Comparison of ENCODE assay signal across 17 cellular contexts in the genomic region with DNA sequence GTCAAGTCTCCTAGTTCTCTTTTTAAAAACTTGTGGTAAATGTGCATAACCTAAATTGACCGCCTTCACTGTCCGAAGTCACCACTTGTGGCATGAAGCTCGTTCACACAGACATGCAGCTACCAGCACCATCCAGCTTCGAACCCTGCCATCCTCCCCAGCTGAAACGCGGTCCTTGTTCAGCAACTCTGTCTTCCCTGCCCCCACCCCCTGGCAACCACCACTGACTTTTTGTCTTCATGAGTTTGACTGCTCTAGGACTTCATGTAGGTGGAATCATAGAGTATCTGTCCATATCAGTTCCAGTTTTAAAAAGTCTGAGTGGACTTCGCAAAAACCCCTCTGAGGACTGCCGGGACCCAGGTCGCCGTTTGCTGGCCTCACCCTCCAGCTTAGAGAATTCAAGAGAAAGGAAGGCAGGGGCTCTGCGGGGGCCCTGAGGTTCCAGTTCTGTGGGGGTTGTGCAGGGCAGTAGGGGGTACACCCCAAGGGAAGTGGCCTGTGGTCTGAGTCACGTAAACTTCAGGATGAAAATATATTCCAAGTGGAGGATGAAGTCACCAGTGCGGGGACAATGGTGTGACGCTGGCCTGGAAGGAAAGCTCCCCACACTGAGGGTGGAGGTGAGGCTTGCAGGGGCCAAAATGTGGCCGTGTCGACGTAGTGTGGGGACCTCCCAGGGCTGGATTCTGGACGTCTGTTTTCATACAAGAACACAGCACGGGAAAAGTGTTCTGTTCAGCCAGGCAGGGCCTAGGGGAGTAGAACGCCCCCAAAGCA.
DNase-seq lines count a peak whose midpoint lies in the region; ATAC-seq and TF ChIP-seq lines count a peak whose summit lies in the region.
"Had no signal": no experiment of that assay in that cellular context is flagged by ENCODE, and none has a peak within 500 bp of the region (broad histone marks: within the 10 kb centered on the region; RNA-seq: fewer than 3 reads in every experiment).

No MANE protein-coding gene starts in this region.

- H3K4me1 ChIP-seq in SJSA1 (replicated peaks) (peaks cover 78% of the 10 kb centered on the region), esophagus muscularis mucosa (peaks cover 76 to 85% (median 80%) of the 10 kb centered on the region in 4 donors), tibial artery (peaks cover 0 to 57% (median 39%) of the 10 kb centered on the region in 4 donors)
- H3K4me1 ChIP-seq: BE2C had no signal

- H3K27ac ChIP-seq in SJSA1 (peak overlapping the region; percentile 81), esophagus muscularis mucosa (replicated peaks in 1 of 4) (peak overlapping the region; percentile 42 to 67 (median 46)), tibial artery (peak overlapping the region; percentile 36 to 65)
- H3K27ac ChIP-seq: left lung had no signal

- no peak for ATAC-seq in GM18505 (IDR thresholded peaks at IDR 0.05; ENCODE audit: unreplicated experiment)
- ATAC-seq: left lung had no signal

- no peaks in the 10 kb centered on the region for H3K9me3 Mint-ChIP-seq in neural crest cell

- H3K4me3 Mint-ChIP-seq in neural crest cell = no peak overlapping the region

- CTCF ChIA-PET in GM10248 (lab: Yijun Ruan, JAX) = interaction anchor here (1.3 to 3.8 kb wide), 5 partner anchors 10 to 165 kb away, joined by 3 to 24 read pairs (median 4); no protein-coding TSS in a partner anchor

- H3K27me3 ChIP-seq in SJSA1 (replicated peaks) = no peaks in the 10 kb centered on the region
- no peaks in the 10 kb centered on the region for H3K27me3 ChIP-seq in esophagus muscularis mucosa
- no peaks in the 10 kb centered on the region for H3K27me3 ChIP-seq in tibial artery
- H3K27me3 ChIP-seq: BE2C, left lung had no signal

- POLR2A ChIA-PET in GM10248 (lab: Yijun Ruan, JAX) = no interaction called here

- TF ChIP-seq CTCF in esophagus muscularis mucosa (IDR thresholded peaks at IDR 0.05) = no peak
- no peak for TF ChIP-seq CTCF in neural crest cell (conservative IDR thresholded peaks at IDR 0.05)
- TF ChIP-seq CTCF in tibial artery (IDR thresholded peaks at IDR 0.05) = no peak
- TF ChIP-seq CTCF in GM10248 (IDR thresholded peaks at IDR 0.05; ENCODE audit: control extremely low read depth, extremely low read depth, low read depth, missing control alignments) = no peak

- H3K36me3 ChIP-seq in SJSA1 = no peaks in the 10 kb centered on the region
- H3K36me3 ChIP-seq in esophagus muscularis mucosa = no peaks in the 10 kb centered on the region
- H3K36me3 ChIP-seq in tibial artery = no peaks in the 10 kb centered on the region
- H3K36me3 ChIP-seq: BE2C had no signal

- peaks cover 3% of the 10 kb centered on the region for H3K27me3 Mint-ChIP-seq in neural crest cell (ENCODE audit: low read depth)

- H3K4me3 ChIP-seq in SJSA1 (no peak overlapping the region), esophagus muscularis mucosa (no peak overlapping the region), tibial artery (no peak overlapping the region)
- H3K4me3 ChIP-seq: left lung had no signal

- peak overlapping the region; percentile 19 for H3K27ac Mint-ChIP-seq in neural crest cell (ENCODE audit: unreplicated experiment)

- H3K9me3 ChIP-seq in SJSA1 (replicated peaks) (no peaks in the 10 kb centered on the region), esophagus muscularis mucosa (no peaks in the 10 kb centered on the region), tibial artery (no peaks in the 10 kb centered on the region)
- H3K9me3 ChIP-seq: BE2C, left lung had no signal

- peak; percentile 89 to 92 for DNase-seq in SJSA1 (ENCODE audit: low read depth in 1 of 2, low spot score in 2 of 2)
- no peak for DNase-seq in esophagus muscularis mucosa (ENCODE audit: extremely low spot score)
- DNase-seq in neural crest cell (ENCODE audit: low read depth, low spot score) = no peak
- peak in 1 of 2 donors; percentile 65 for DNase-seq in tibial artery
- DNase-seq in 8988T = no peak
- no peak for DNase-seq in GM10248 (ENCODE audit: extremely low spot score)
- DNase-seq: activated CD4-positive, CD25-positive, alpha-beta regulatory T cell; activated CD8-positive, alpha-beta memory T cell treated with anti-CD3 and anti-CD28 coated beads for 24 hours; BE2C; Calu3; KBM-7; NCI-H1092; NCI-H2081; NCI-H510A treated with DMSO at 0.1 percent for 48 hours; T-helper 2 cell had no signal

- intact Hi-C loops in esophagus muscularis mucosa (cut with DNase I) = no loop called here
- intact Hi-C loops in tibial artery (cut with DNase I; ENCODE audit: low total_unique reads) = no loop called here

- TF ChIP-seq POLR2A in esophagus muscularis mucosa (IDR thresholded peaks at IDR 0.05; ENCODE audit: low read depth) (no peak), GM18505 (IDR thresholded peaks at IDR 0.05; ENCODE audit: borderline replicate concordance, extremely low read depth, insufficient read depth, insufficient read length) (no peak)

- H3K36me3 Mint-ChIP-seq in neural crest cell (ENCODE audit: low read depth) = no peaks in the 10 kb centered on the region

- no peak for TF ChIP-seq EP300 in esophagus muscularis mucosa (IDR thresholded peaks at IDR 0.05)

- WGBS in esophagus muscularis mucosa = 93% methylated on average over 20 of the region's 20 CpGs

- H3K4me1 Mint-ChIP-seq in neural crest cell = peaks cover 34% of the 10 kb centered on the region

Comparison
In these comparisons a context has a peak if more than half of its experiments do, and no peak if none do; other contexts are left out.
1. DNase-seq: peak in SJSA1 (2 of 2); none in esophagus muscularis mucosa (single experiment), neural crest cell (single experiment), 8988T (single experiment) and GM10248 (single experiment).
2. Peak in every context shown above with its lines, with median percentiles within 50 percentile points of each other: H3K27ac ChIP-seq.